Comparison of ENCODE assay signal across 22 cellular contexts in the genomic region with DNA sequence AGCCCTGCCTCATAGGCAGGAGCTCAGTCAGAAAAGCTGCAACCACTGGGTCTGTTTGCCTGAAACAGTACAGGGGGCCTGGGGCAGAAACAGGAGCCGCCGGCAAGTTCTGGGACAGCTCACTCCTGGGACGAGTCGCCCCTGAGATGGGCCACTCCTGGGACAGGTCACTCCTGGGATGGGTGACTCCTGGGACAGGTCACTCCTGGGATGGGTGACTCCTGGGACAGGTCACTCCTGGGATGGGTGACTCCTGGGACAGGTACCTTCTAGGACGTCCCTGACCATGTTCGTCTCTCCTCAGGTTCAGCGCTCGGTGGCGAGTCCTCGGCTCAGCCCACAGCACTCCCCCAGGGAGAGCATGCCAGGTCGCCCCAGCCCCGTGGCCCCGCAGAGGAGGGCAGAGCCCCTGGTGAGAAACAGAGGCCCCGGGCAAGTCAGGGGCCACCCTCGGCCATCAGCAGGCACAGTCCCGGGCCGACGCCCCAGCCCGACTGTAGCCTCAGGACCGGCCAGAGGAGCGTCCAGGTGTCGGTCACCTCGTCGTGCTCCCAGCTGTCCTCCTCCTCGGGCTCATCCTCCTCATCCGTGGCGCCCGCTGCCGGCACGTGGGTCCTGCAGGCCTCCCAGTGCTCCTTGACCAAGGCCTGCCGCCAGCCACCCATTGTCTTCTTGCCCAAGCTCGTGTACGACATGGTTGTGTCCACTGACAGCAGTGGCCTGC. TPM values are rescaled to one million over a fixed set of nuclear protein-coding genes. Genes with fewer than 3 reads are reported as not detected.
DNase-seq lines count a peak whose midpoint lies in the region; ATAC-seq and TF ChIP-seq lines count a peak whose summit lies in the region.
"Had no signal": no experiment of that assay in that cellular context is flagged by ENCODE, and none has a peak within 500 bp of the region (broad histone marks: within the 10 kb centered on the region; RNA-seq: fewer than 3 reads in every experiment).

No MANE protein-coding gene starts in this region.

- no peak overlapping the region for H4K91ac ChIP-seq in neuronal stem cell (ENCODE audit: low read depth, low read length, poor library complexity)

- no peak overlapping the region for H3K4me2 ChIP-seq in neuronal stem cell (ENCODE audit: insufficient read depth, low read length, poor library complexity, severe bottlenecking)

- H2BK120ac ChIP-seq in neuronal stem cell (ENCODE audit: low read depth, low read length) = no peak overlapping the region

- H3K27ac ChIP-seq in foreskin keratinocyte (no peak overlapping the region), neuronal stem cell (replicated peaks; ENCODE audit: low read length) (no peak overlapping the region), aorta (ENCODE audit: low read depth in 1 of 2, low read length in 2 of 2) (no peak overlapping the region)
- H3K27ac ChIP-seq: GM23248 had no signal

- TF ChIP-seq CTCF in natural killer cell (IDR thresholded peaks at IDR 0.05) (no peak), foreskin keratinocyte (conservative IDR thresholded peaks at IDR 0.05) (no peak)

- peaks cover 2% of the 10 kb centered on the region for H3K79me1 ChIP-seq in neuronal stem cell (ENCODE audit: low read depth, low read length)

- no peaks in the 10 kb centered on the region for H3K4me1 Mint-ChIP-seq in natural killer cell treated with Interleukin-12 subunit alpha and Interleukin-12 subunit beta and Interleukin-15 and Interleukin-18, amount 100 ng/mL, for 72 hours (ENCODE audit: low read depth in 2 of 2)
- H3K4me1 Mint-ChIP-seq in natural killer cell = no peaks in the 10 kb centered on the region
- H3K4me1 Mint-ChIP-seq: CD8-positive, alpha-beta memory T cell had no signal

- no peak overlapping the region for H2AFZ ChIP-seq in neuronal stem cell (ENCODE audit: low read length)
- H2AFZ ChIP-seq: GM23248 had no signal

- H3K36me3 Mint-ChIP-seq in natural killer cell treated with Interleukin-12 subunit alpha and Interleukin-12 subunit beta and Interleukin-15 and Interleukin-18, amount 100 ng/mL, for 72 hours = no peaks in the 10 kb centered on the region
- no peaks in the 10 kb centered on the region for H3K36me3 Mint-ChIP-seq in natural killer cell
- H3K36me3 Mint-ChIP-seq: CD8-positive, alpha-beta memory T cell had no signal

- peaks cover 38 to 99% of the 10 kb centered on the region in 2 donors for H3K36me3 ChIP-seq in neuronal stem cell (replicated peaks in 1 of 2; ENCODE audit: control insufficient read depth in 2 of 2, insufficient read depth in 2 of 2, low read length in 2 of 2)
- no peaks in the 10 kb centered on the region for H3K36me3 ChIP-seq in aorta (ENCODE audit: control insufficient read depth in 1 of 2, insufficient read depth in 2 of 2, low read length in 1 of 2)
- H3K36me3 ChIP-seq: HAP-1 had no signal

- H3K27me3 Mint-ChIP-seq in natural killer cell treated with Interleukin-12 subunit alpha and Interleukin-12 subunit beta and Interleukin-15 and Interleukin-18, amount 100 ng/mL, for 72 hours = no peaks in the 10 kb centered on the region
- peaks cover 0 to 4% of the 10 kb centered on the region in 2 donors for H3K27me3 Mint-ChIP-seq in natural killer cell (ENCODE audit: low read depth in 2 of 2)
- H3K27me3 Mint-ChIP-seq: CD8-positive, alpha-beta memory T cell had no signal

- no peak overlapping the region for H2AK5ac ChIP-seq in neuronal stem cell (ENCODE audit: low read depth, low read length)

- H3K4me1 ChIP-seq in foreskin keratinocyte (no peaks in the 10 kb centered on the region), neuronal stem cell (ENCODE audit: control insufficient read depth in 2 of 2, insufficient read depth in 1 of 2, low read depth in 1 of 2, low read length in 2 of 2) (no peaks in the 10 kb centered on the region), aorta (ENCODE audit: control insufficient read depth in 1 of 2, insufficient read depth in 2 of 2, low read length in 2 of 2) (no peaks in the 10 kb centered on the region)
- H3K4me1 ChIP-seq: HAP-1 had no signal

- no peak overlapping the region for H3K4ac ChIP-seq in neuronal stem cell (ENCODE audit: low read length)

- no CpG with 5 or more reads among the region's 33 CpGs for WGBS in neuronal stem cell (ENCODE audit: extremely low coverage in 2 of 2, insufficient read length in 2 of 2, insufficient replicate concordance in 1 of 2), 2 donors
- WGBS in aorta, 2 donors = 92 to 94% methylated on average over 30 to 33 of the region's 33 CpGs

- H2BK15ac ChIP-seq in neuronal stem cell (ENCODE audit: low read length) = no peak overlapping the region

- H3K27ac Mint-ChIP-seq in natural killer cell treated with Interleukin-12 subunit alpha and Interleukin-12 subunit beta and Interleukin-15 and Interleukin-18, amount 100 ng/mL, for 72 hours = no peak overlapping the region
- H3K27ac Mint-ChIP-seq in natural killer cell = no peak overlapping the region
- H3K27ac Mint-ChIP-seq: CD8-positive, alpha-beta memory T cell had no signal

- H3K4me3 ChIP-seq in neuronal stem cell (ENCODE audit: low read length in 2 of 2) (no peak overlapping the region), aorta (ENCODE audit: low read length in 2 of 2) (no peak overlapping the region)
- H3K4me3 ChIP-seq: GM12878, GM23248, HAP-1 had no signal

- peaks cover 9% of the 10 kb centered on the region for H3K27me3 ChIP-seq in foreskin keratinocyte
- no peaks in the 10 kb centered on the region for H3K27me3 ChIP-seq in neuronal stem cell (ENCODE audit: control insufficient read depth in 3 of 3, insufficient read depth in 3 of 3, low read depth in 1 of 3, low read length in 3 of 3)
- no peaks in the 10 kb centered on the region for H3K27me3 ChIP-seq in aorta (ENCODE audit: control insufficient read depth in 1 of 2, insufficient read depth in 2 of 2, low read length in 1 of 2)

- peak overlapping the region; percentile 30 for H2BK5ac ChIP-seq in neuronal stem cell (ENCODE audit: low read length)

- H3K23ac ChIP-seq in neuronal stem cell (ENCODE audit: low read depth, low read length, poor library complexity) = peak overlapping the region; percentile 49

- H3K4me3 Mint-ChIP-seq in natural killer cell treated with Interleukin-12 subunit alpha and Interleukin-12 subunit beta and Interleukin-15 and Interleukin-18, amount 100 ng/mL, for 72 hours = no peak overlapping the region
- no peak overlapping the region for H3K4me3 Mint-ChIP-seq in natural killer cell
- H3K4me3 Mint-ChIP-seq: CD8-positive, alpha-beta memory T cell had no signal

- peak overlapping the region; percentile 9 for H3K9ac ChIP-seq in neuronal stem cell (ENCODE audit: low read depth, low read length, poor library complexity)
- H3K9ac ChIP-seq: GM23248 had no signal

- H3K9me3 Mint-ChIP-seq in natural killer cell treated with Interleukin-12 subunit alpha and Interleukin-12 subunit beta and Interleukin-15 and Interleukin-18, amount 100 ng/mL, for 72 hours = no peaks in the 10 kb centered on the region
- H3K9me3 Mint-ChIP-seq in natural killer cell = no peaks in the 10 kb centered on the region
- H3K9me3 Mint-ChIP-seq: CD8-positive, alpha-beta memory T cell had no signal

- intact Hi-C loops in natural killer cell (cut with micrococcal nuclease) (no loop called here), aorta (cut with DNase I) (no loop called here)

- H3K14ac ChIP-seq in neuronal stem cell (ENCODE audit: low read length) = no peak overlapping the region

- H3K18ac ChIP-seq in neuronal stem cell (ENCODE audit: low read length) = no peak overlapping the region

- no peaks in the 10 kb centered on the region for H3K9me3 ChIP-seq in neuronal stem cell (replicated peaks in 1 of 2; ENCODE audit: control insufficient read depth in 2 of 2, insufficient read depth in 1 of 2, low read depth in 1 of 2, low read length in 2 of 2)
- no peaks in the 10 kb centered on the region for H3K9me3 ChIP-seq in aorta (ENCODE audit: control insufficient read depth, low read length)
- H3K9me3 ChIP-seq: HAP-1 had no signal

- peak; percentile 55 for DNase-seq in natural killer cell treated with Interleukin-12 subunit alpha and Interleukin-12 subunit beta and Interleukin-15 and Interleukin-18, amount 100 ng/mL, for 72 hours (ENCODE audit: low spot score)
- DNase-seq in natural killer cell (no peak), foreskin keratinocyte (no peak), neuronal stem cell (ENCODE audit: low spot score) (no peak), aorta (peak in 1 of 2 donors; percentile 37), LoVo (ENCODE audit: low spot score) (no peak)
- DNase-seq: C1 segment of cervical spinal cord; CD8-positive, alpha-beta memory T cell; DMS53; EL; GM23248; NCI-H187; NCI-H2227 treated with DMSO at 0.1 percent for 48 hours; NCI-H510A treated with DMSO at 0.1 percent for 48 hours; NCI-H82; OCI-M1; SHP77 treated with DMSO at 0.1 percent for 48 hours had no signal

- ATAC-seq in natural killer cell treated with Interleukin-12 subunit alpha and Interleukin-12 subunit beta and Interleukin-15 and Interleukin-18, amount 100 ng/mL, for 72 hours = peak; percentile 14 to 41
- no peak for ATAC-seq in natural killer cell
- peak; percentile 56 for ATAC-seq in foreskin keratinocyte
- peak; percentile 58 for ATAC-seq in aorta (ENCODE audit: low FRiP score)
- ATAC-seq in HG03097 (IDR thresholded peaks at IDR 0.05; ENCODE audit: low FRiP score, unreplicated experiment) = no peak
- ATAC-seq in HG03135 (IDR thresholded peaks at IDR 0.05; ENCODE audit: unreplicated experiment) = no peak
- ATAC-seq: GM12878 had no signal

- H2BK12ac ChIP-seq in neuronal stem cell (ENCODE audit: low read length) = no peak overlapping the region

- H4K8ac ChIP-seq in neuronal stem cell (ENCODE audit: low read depth, low read length) = no peak overlapping the region

RNA-seq across cellular contexts. Expression of a gene that starts 51.8 kb away (rescaled TPM):
- total RNA-seq in natural killer cell treated with Interleukin-12 subunit alpha and Interleukin-12 subunit beta and Interleukin-15 and Interleukin-18, amount 100 ng/mL, for 72 hours = not detected
- total RNA-seq in natural killer cell = not detected
- not detected in 2 replicates for total RNA-seq in foreskin keratinocyte
- not detected in 2 replicates for polyA plus RNA-seq in foreskin keratinocyte
- not detected for polyA plus RNA-seq in neuronal stem cell (2013, experiment 1 of 2)
- polyA plus RNA-seq in neuronal stem cell (2013, experiment 2 of 2) = not detected
- not detected for total RNA-seq in aorta
- not detected for polyA plus RNA-seq in aorta
- total RNA-seq: CD8-positive, alpha-beta memory T cell; GM12878; GM23248; LHCN-M2 had no signal
- polyA plus RNA-seq: CD8-positive, alpha-beta memory T cell; GM12878; GM23248 had no signal

Comparison
In these comparisons a context has a peak if more than half of its experiments do, and no peak if none do; other contexts are left out.
1. ATAC-seq: peak in natural killer cell treated with Interleukin-12 subunit alpha and Interleukin-12 subunit beta and Interleukin-15 and Interleukin-18, amount 100 ng/mL, for 72 hours (2 of 2), foreskin keratinocyte (single experiment) and aorta (single experiment); none in natural killer cell (0 of 3), HG03097 (single experiment) and HG03135 (single experiment).